ENCODE assay signal across 8 cellular contexts in genomic region chr1:175673236-175674150, GRCh38.
DNase-seq lines count a peak whose midpoint lies in the region; ATAC-seq, FAIRE-seq and TF ChIP-seq lines count a peak whose summit lies in the region.

No MANE protein-coding gene starts in this region.

- H3K9me3 ChIP-seq in transverse colon = no peaks in the 10 kb centered on the region

- H3K4me3 ChIP-seq in bronchial epithelial cell (ENCODE audit: low read depth, low read length) (no peak overlapping the region), transverse colon (no peak overlapping the region)

- TF ChIP-seq CTCF in bronchial epithelial cell (IDR thresholded peaks at IDR 0.05; ENCODE audit: insufficient read depth, low read length, severe bottlenecking) = no peak
- TF ChIP-seq CTCF in transverse colon (IDR thresholded peaks at IDR 0.05) = no peak

- in situ Hi-C loops in transverse colon (cut with MboI; ENCODE audit: low pct_ligation_motif_present in 1 of 4, low pct_unique_long_range_greater_than_20kb in 1 of 4, low sequenced_read_pairs in 3 of 4) = no loop called here

- H3K27ac ChIP-seq in transverse colon = no peak overlapping the region

- DNase-seq in DMS53 (lab: John Stamatoyannopoulos, UW) (peak; percentile 77), bronchial epithelial cell (ENCODE audit: low read depth) (peak; percentile 37), transverse colon (no peak), NCI-H1048 (lab: John Stamatoyannopoulos, UW) (no peak)
- DNase-seq in stimulated activated CD4-positive, alpha-beta T cell treated with anti-CD3 and anti-CD28 coated beads, Interleukin-2, amount 100 ng/mL, for 24 hours = no peak
- no peak for DNase-seq in NK-92 treated with Interleukin-12 subunit alpha and Interleukin-12 subunit beta, amount 100 ng/mL, for 24 hours (lab: John Stamatoyannopoulos, UW)

- TF ChIP-seq POLR2A in transverse colon (IDR thresholded peaks at IDR 0.05) = no peak

- H3K4me1 ChIP-seq in transverse colon = no peaks in the 10 kb centered on the region

- intact Hi-C loops in transverse colon (cut with DNase I; ENCODE audit: low total_unique reads) = no loop called here

- FAIRE-seq in bronchial epithelial cell (lab: Jason Lieb, UNC) = no peak

- no peaks in the 10 kb centered on the region for H3K36me3 ChIP-seq in bronchial epithelial cell (ENCODE audit: control insufficient read depth, insufficient read depth, low read length)
- H3K36me3 ChIP-seq in transverse colon = no peaks in the 10 kb centered on the region

- no peak for TF ChIP-seq EP300 in transverse colon (IDR thresholded peaks at IDR 0.05; ENCODE audit: low read depth)

- H3K27me3 ChIP-seq in bronchial epithelial cell (ENCODE audit: control insufficient read depth, insufficient read depth, low read length) (no peaks in the 10 kb centered on the region), transverse colon (no peaks in the 10 kb centered on the region)

- 50 to 59% methylated on average over 1 to 7 of the region's 7 CpGs for WGBS in transverse colon (ENCODE audit: low coverage in 1 of 2), 2 donors

- ATAC-seq in GM19397 (IDR thresholded peaks at IDR 0.05; ENCODE audit: unreplicated experiment) (peak; percentile 82), HG03432 (IDR thresholded peaks at IDR 0.05; ENCODE audit: unreplicated experiment) (peak; percentile 90)

Comparison
In these comparisons a context has a peak if more than half of its experiments do, and no peak if none do; other contexts are left out.
1. DNase-seq: peak in DMS53 (single experiment) and bronchial epithelial cell (single experiment); none in stimulated activated CD4-positive, alpha-beta T cell treated with anti-CD3 and anti-CD28 coated beads, Interleukin-2, amount 100 ng/mL, for 24 hours (0 of 2), transverse colon (single experiment), NCI-H1048 (single experiment) and NK-92 treated with Interleukin-12 subunit alpha and Interleukin-12 subunit beta, amount 100 ng/mL, for 24 hours (single experiment).